ENCODE assay signal across 27 cellular contexts in genomic region chr4:85772470-85772869, GRCh38.
"Had no signal": no experiment of that assay in that cellular context is flagged by ENCODE, and none has a peak within 500 bp of the region (broad histone marks: within the 10 kb centered on the region; RNA-seq: fewer than 3 reads in every experiment).

No MANE protein-coding gene starts in this region.

- H3K4me1 ChIP-seq: breast epithelium, suprapubic skin, upper lobe of right lung had no signal

- FAIRE-seq: keratinocyte had no signal

- ATAC-seq: esophagus mucosa; left colon; naive thymus-derived CD4-positive, alpha-beta T cell; right cardiac atrium; upper lobe of right lung had no signal

- H3K27ac Mint-ChIP-seq: activated CD4-positive, alpha-beta memory T cell treated with anti-CD3 and anti-CD28 coated beads for 36 hours; activated CD4-positive, alpha-beta T cell treated with anti-CD3 and anti-CD28 coated beads, Interleukin-2, amount 10 ng/mL, durations not matched to agents 24 days and 14 days; dendritic cell treated with granulocyte-macrophage colony-stimulating factor and Interleukin-4, amounts not matched to agents 40 ng/mL and 50 ng/mL, for 4 days; naive thymus-derived CD4-positive, alpha-beta T cell; T-helper 1 cell treated with Interleukin-12 subunit alpha and Interleukin-12 subunit beta and Interleukin-4 antibody, amounts not matched to agents 30 μg/mL and 1 μg/mL, for 36 hours had no signal

- H3K27ac ChIP-seq: breast epithelium, spleen, suprapubic skin, tibial artery, upper lobe of right lung had no signal

- H3K4me1 Mint-ChIP-seq: activated CD4-positive, alpha-beta T cell treated with anti-CD3 and anti-CD28 coated beads, Interleukin-2, amount 10 ng/mL, durations not matched to agents 24 days and 14 days; naive thymus-derived CD4-positive, alpha-beta T cell had no signal

- DNase-seq: activated CD4-positive, alpha-beta memory T cell treated with anti-CD3 and anti-CD28 coated beads for 36 hours; activated CD4-positive, alpha-beta T cell treated with anti-CD3 and anti-CD28 coated beads, Interleukin-2, amount 10 ng/mL, durations not matched to agents 24 days and 14 days; activated CD4-positive, CD25-positive, alpha-beta regulatory T cell treated with anti-CD3 and anti-CD28 coated beads, Interleukin-2, amount 50 U/mL, for 72 hours; activated CD8-positive, alpha-beta memory T cell treated with anti-CD3 and anti-CD28 coated beads, Interleukin-2, amount 50 U/mL, for 4 hours; activated gamma-delta T cell; activated naive CD4-positive, alpha-beta T cell treated with anti-CD3 and anti-CD28 coated beads, Interleukin-2, amount 50 U/mL, for 16 hours; activated T-cell treated with anti-CD3 and anti-CD28 coated beads, Interleukin-2, amount 50 U/mL, for 1 hour; central memory CD4-positive, alpha-beta T cell; endodermal cell; head of caudate nucleus; hippocampal formation; left colon; mammary epithelial cell; midbrain; naive thymus-derived CD4-positive, alpha-beta T cell; right cardiac atrium; spleen; stimulated activated naive CD4-positive, alpha-beta T cell; T-helper 9 cell; tibial artery; upper lobe of right lung had no signal

- H3K9me3 Mint-ChIP-seq: activated CD4-positive, alpha-beta memory T cell treated with anti-CD3 and anti-CD28 coated beads for 36 hours; activated CD4-positive, alpha-beta T cell treated with anti-CD3 and anti-CD28 coated beads, Interleukin-2, amount 10 ng/mL, durations not matched to agents 24 days and 14 days; dendritic cell treated with granulocyte-macrophage colony-stimulating factor and Interleukin-4, amounts not matched to agents 40 ng/mL and 50 ng/mL, for 4 days; T-helper 1 cell treated with Interleukin-12 subunit alpha and Interleukin-12 subunit beta and Interleukin-4 antibody, amounts not matched to agents 30 μg/mL and 1 μg/mL, for 36 hours had no signal

- H3K27me3 Mint-ChIP-seq: activated CD4-positive, alpha-beta memory T cell treated with anti-CD3 and anti-CD28 coated beads for 36 hours; activated CD4-positive, alpha-beta T cell treated with anti-CD3 and anti-CD28 coated beads, Interleukin-2, amount 10 ng/mL, durations not matched to agents 24 days and 14 days; dendritic cell treated with granulocyte-macrophage colony-stimulating factor and Interleukin-4, amounts not matched to agents 40 ng/mL and 50 ng/mL, for 4 days; naive thymus-derived CD4-positive, alpha-beta T cell had no signal

- H3K4me3 ChIP-seq: breast epithelium, spleen, suprapubic skin, tibial artery, upper lobe of right lung had no signal

- H3K36me3 ChIP-seq: breast epithelium, spleen, suprapubic skin, tibial artery, upper lobe of right lung had no signal

- H3K4me3 Mint-ChIP-seq: activated CD4-positive, alpha-beta memory T cell treated with anti-CD3 and anti-CD28 coated beads for 36 hours; activated CD4-positive, alpha-beta T cell treated with anti-CD3 and anti-CD28 coated beads, Interleukin-2, amount 10 ng/mL, durations not matched to agents 24 days and 14 days; dendritic cell treated with granulocyte-macrophage colony-stimulating factor and Interleukin-4, amounts not matched to agents 40 ng/mL and 50 ng/mL, for 4 days; endodermal cell; naive thymus-derived CD4-positive, alpha-beta T cell; T-helper 1 cell treated with Interleukin-12 subunit alpha and Interleukin-12 subunit beta and Interleukin-4 antibody, amounts not matched to agents 30 μg/mL and 1 μg/mL, for 36 hours had no signal

- H3K36me3 Mint-ChIP-seq: activated CD4-positive, alpha-beta memory T cell treated with anti-CD3 and anti-CD28 coated beads for 36 hours; naive thymus-derived CD4-positive, alpha-beta T cell had no signal

- H3K27me3 ChIP-seq: breast epithelium, spleen, suprapubic skin, tibial artery, upper lobe of right lung had no signal

- H3K9me3 ChIP-seq: breast epithelium, spleen, suprapubic skin, tibial artery, upper lobe of right lung had no signal
